Comparison of ENCODE assay signal across 12 cellular contexts in the genomic region with DNA sequence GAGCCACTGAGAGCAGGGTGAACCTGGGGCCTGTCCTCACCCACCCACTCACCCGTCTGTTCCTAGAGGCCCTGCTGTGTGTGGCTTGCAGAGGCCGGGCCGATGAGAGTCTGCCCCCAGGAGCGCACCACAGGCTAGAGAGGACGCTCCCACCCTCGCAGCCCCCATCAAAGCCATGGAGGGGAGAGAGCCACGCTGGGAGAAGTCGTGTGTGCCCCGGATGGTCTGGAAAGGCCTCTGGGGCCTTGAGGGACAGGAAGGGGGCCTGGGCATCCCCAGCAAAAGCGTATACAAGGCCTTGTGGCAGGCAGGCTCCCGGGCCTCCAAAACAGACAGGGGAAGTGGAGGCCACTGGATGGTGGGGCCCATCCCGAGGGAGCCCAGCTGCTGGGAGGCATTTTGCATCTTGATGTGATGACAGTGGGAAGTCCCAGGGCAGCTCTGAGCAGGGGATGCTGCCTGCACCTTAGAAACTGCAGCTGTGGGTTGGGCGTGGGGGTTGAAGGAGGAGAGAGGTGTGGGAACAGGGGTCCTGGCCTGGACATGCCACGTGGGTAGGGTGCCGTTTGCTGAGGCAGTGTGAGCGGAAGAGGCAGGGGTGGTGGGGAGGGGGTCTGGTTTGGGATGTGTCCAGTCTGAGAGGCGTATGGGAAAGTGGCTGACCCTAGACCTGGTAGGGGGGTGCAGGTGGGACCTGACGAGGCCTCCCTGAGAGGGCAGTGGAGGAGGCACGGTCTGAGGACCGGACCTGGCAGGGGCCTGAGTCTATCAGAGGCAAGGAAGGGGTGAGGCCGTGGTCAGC. TPM values are rescaled to one million over a fixed set of nuclear protein-coding genes. Genes with fewer than 3 reads are reported as not detected.
DNase-seq lines count a peak whose midpoint lies in the region; ATAC-seq and TF ChIP-seq lines count a peak whose summit lies in the region.
"Had no signal": no experiment of that assay in that cellular context is flagged by ENCODE, and none has a peak within 500 bp of the region (broad histone marks: within the 10 kb centered on the region; RNA-seq: fewer than 3 reads in every experiment).

No MANE protein-coding gene starts in this region.

- H3K4me3 ChIP-seq in heart right ventricle: peak overlapping the region in 1 of 10 donors; percentile 11
- no peak overlapping the region for H3K4me3 ChIP-seq in tibial nerve
- H3K4me3 ChIP-seq: psoas muscle had no signal

- intact Hi-C loops in heart right ventricle (cut with DNase I): no loop called here
- intact Hi-C loops in cardiac septum (cut with DNase I): no loop called here
- intact Hi-C loops in activated CD8-positive, alpha-beta T cell treated with anti-CD3 and anti-CD28 coated beads for 36 hours (cut with micrococcal nuclease): no loop called here

- CTCF ChIA-PET in activated CD8-positive, alpha-beta T cell treated with anti-CD3 and anti-CD28 coated beads for 36 hours (lab: Charles Lee): interaction anchor here (0.6 kb wide), 1 partner anchor 244 kb away, joined by 3 read pairs; no protein-coding TSS in a partner anchor

- H3K27ac ChIP-seq in heart right ventricle (peak overlapping the region in 9 of 10 donors; percentile 35 to 91 (median 65)), tibial nerve (peak overlapping the region in 3 of 4 donors; percentile 29 to 78 (median 62))
- H3K27ac ChIP-seq: epithelial cell of prostate, psoas muscle had no signal

- H3K4me1 ChIP-seq in heart right ventricle (peaks cover 31 to 77% (median 70%) of the 10 kb centered on the region in 9 donors), tibial nerve (peaks cover 0 to 93% (median 49%) of the 10 kb centered on the region in 4 donors)

- H3K27me3 ChIP-seq in heart right ventricle: peaks cover 0 to 8% (median 0%) of the 10 kb centered on the region in 7 donors
- no peaks in the 10 kb centered on the region for H3K27me3 ChIP-seq in tibial nerve

- peak in 1 of 2 donors; percentile 12 for DNase-seq in heart right ventricle
- no peak for DNase-seq in cardiac septum (ENCODE audit: low spot score)
- DNase-seq in activated CD8-positive, alpha-beta T cell treated with anti-CD3 and anti-CD28 coated beads for 36 hours: peak; percentile 55
- peak; percentile 69 for DNase-seq in left kidney (ENCODE audit: low read depth, low spot score)
- no peak for DNase-seq in tibial nerve (ENCODE audit: low spot score in 2 of 2)
- no peak for DNase-seq in chondrocyte (ENCODE audit: low spot score)
- DNase-seq in HPDE6-E6E7 (ENCODE audit: extremely low spot score): no peak
- DNase-seq: activated CD4-positive, CD25-positive, alpha-beta regulatory T cell; NCI-H2107 had no signal

- 60 to 70% methylated on average over 21 of the region's 21 CpGs for WGBS in heart right ventricle, 2 donors
- 47 to 51% methylated on average over 18 to 21 of the region's 21 CpGs for WGBS in tibial nerve, 2 donors

- no peak for TF ChIP-seq POLR2A in tibial nerve (IDR thresholded peaks at IDR 0.05)

- H3K36me3 ChIP-seq in heart right ventricle (no peaks in the 10 kb centered on the region), tibial nerve (no peaks in the 10 kb centered on the region)

- no peak for TF ChIP-seq EP300 in tibial nerve (IDR thresholded peaks at IDR 0.05)

- no peaks in the 10 kb centered on the region for H3K9me3 Mint-ChIP-seq in activated CD8-positive, alpha-beta T cell treated with anti-CD3 and anti-CD28 coated beads for 36 hours
- H3K9me3 Mint-ChIP-seq in chondrocyte (ENCODE audit: low read depth): no peaks in the 10 kb centered on the region

- H3K27ac Mint-ChIP-seq in activated CD8-positive, alpha-beta T cell treated with anti-CD3 and anti-CD28 coated beads for 36 hours: peak overlapping the region; percentile 62
- no peak overlapping the region for H3K27ac Mint-ChIP-seq in chondrocyte (ENCODE audit: unreplicated experiment)

- no peaks in the 10 kb centered on the region for H3K36me3 Mint-ChIP-seq in activated CD8-positive, alpha-beta T cell treated with anti-CD3 and anti-CD28 coated beads for 36 hours (ENCODE audit: low read depth)
- H3K36me3 Mint-ChIP-seq in chondrocyte (ENCODE audit: low read depth): no peaks in the 10 kb centered on the region

- ATAC-seq in heart right ventricle (peak in 3 of 8 donors; percentile 1 to 7 (median 7)), HG02852 (IDR thresholded peaks at IDR 0.05; ENCODE audit: unreplicated experiment) (no peak)
- peak; percentile 80 for ATAC-seq in activated CD8-positive, alpha-beta T cell treated with anti-CD3 and anti-CD28 coated beads for 36 hours
- ATAC-seq: psoas muscle had no signal

- TF ChIP-seq CTCF in heart right ventricle (IDR thresholded peaks at IDR 0.05): no peak
- TF ChIP-seq CTCF in activated CD8-positive, alpha-beta T cell treated with anti-CD3 and anti-CD28 coated beads for 36 hours (IDR thresholded peaks at IDR 0.05): no peak
- TF ChIP-seq CTCF in tibial nerve (IDR thresholded peaks at IDR 0.05): no peak
- no peak for TF ChIP-seq CTCF in chondrocyte (IDR thresholded peaks at IDR 0.05)

- no peak overlapping the region for H3K4me3 Mint-ChIP-seq in activated CD8-positive, alpha-beta T cell treated with anti-CD3 and anti-CD28 coated beads for 36 hours
- H3K4me3 Mint-ChIP-seq in chondrocyte (ENCODE audit: unreplicated experiment): no peak overlapping the region

- no peaks in the 10 kb centered on the region for H3K27me3 Mint-ChIP-seq in activated CD8-positive, alpha-beta T cell treated with anti-CD3 and anti-CD28 coated beads for 36 hours
- H3K27me3 Mint-ChIP-seq in chondrocyte (ENCODE audit: low read depth): no peaks in the 10 kb centered on the region

- H3K4me1 Mint-ChIP-seq in activated CD8-positive, alpha-beta T cell treated with anti-CD3 and anti-CD28 coated beads for 36 hours (ENCODE audit: low read depth): peaks cover 15% of the 10 kb centered on the region
- peaks cover 12% of the 10 kb centered on the region for H3K4me1 Mint-ChIP-seq in chondrocyte (ENCODE audit: low read depth)

- POLR2A ChIA-PET in activated CD8-positive, alpha-beta T cell treated with anti-CD3 and anti-CD28 coated beads for 36 hours (lab: Charles Lee): interaction anchor here (0.6 to 1.1 kb wide), 2 partner anchors 32 to 60 kb away, joined by 3 read pairs; no protein-coding TSS in a partner anchor

- H3K9me3 ChIP-seq in heart right ventricle (no peaks in the 10 kb centered on the region), tibial nerve (no peaks in the 10 kb centered on the region)
- H3K9me3 ChIP-seq: psoas muscle had no signal

RNA-seq across cellular contexts. Expression of a gene that starts 43.0 kb away (rescaled TPM):
- total RNA-seq in heart right ventricle (10 to 100 TPM; 12.0 to 27.0 (median 21.8) TPM), cardiac septum (29.7 TPM), tibial nerve (10 to 100 TPM; 29.3 to 65.4 (median 41.5) TPM), chondrocyte (11.6 to 28.7 TPM (median 27.5 TPM) in 3 replicates)
- polyA plus RNA-seq in heart right ventricle: 10 to 100 TPM in 1 of 2 donors, 1 to 10 TPM in 1; 7.3 to 14.5 TPM
- total RNA-seq in activated CD8-positive, alpha-beta T cell treated with anti-CD3 and anti-CD28 coated beads for 36 hours: 10 to 100 TPM; 45.7 to 47.6 TPM

Comparison
In these comparisons a context has a peak if more than half of its experiments do, and no peak if none do; other contexts are left out.
1. DNase-seq: peak in activated CD8-positive, alpha-beta T cell treated with anti-CD3 and anti-CD28 coated beads for 36 hours (single experiment) and left kidney (single experiment); none in cardiac septum (single experiment), tibial nerve (0 of 2), chondrocyte (single experiment) and HPDE6-E6E7 (single experiment).